15 cellular contexts compared by ENCODE assay signal in genomic region chr5:124457101-124457500, GRCh38.
DNase-seq lines count a peak whose midpoint lies in the region; ATAC-seq and TF ChIP-seq lines count a peak whose summit lies in the region.
"Had no signal": no experiment of that assay in that cellular context is flagged by ENCODE, and none has a peak within 500 bp of the region (broad histone marks: within the 10 kb centered on the region; RNA-seq: fewer than 3 reads in every experiment).

No MANE protein-coding gene starts in this region.

- DNase-seq in NCI-H1417 (lab: John Stamatoyannopoulos, UW): peak in 2 of 3 experiments; percentile 12 to 26
- no peak for DNase-seq in NCI-H1417 treated with DMSO at 0.1 percent for 48 hours (lab: John Stamatoyannopoulos, UW)
- peak; percentile 24 for DNase-seq in NCI-H748 treated with DMSO at 0.1 percent for 48 hours (lab: John Stamatoyannopoulos, UW)
- DNase-seq in glutamatergic neuron: peak; percentile 27
- DNase-seq in NCI-H2029 (lab: John Stamatoyannopoulos, UW): no peak
- DNase-seq in left ventricle myocardium inferior: no peak
- DNase-seq in stimulated activated CD4-positive, alpha-beta T cell treated with anti-CD3 and anti-CD28 coated beads, Interleukin-1b, Interleukin-23, amount 100 ng/mL, for 48 hours: no peak
- DNase-seq: 8988T; CD4-positive, CD25-positive, alpha-beta regulatory T cell; DMS53; NCI-H2107; NCI-H510A had no signal

- H3K9me3 ChIP-seq in left ventricle myocardium inferior (replicated peaks): no peaks in the 10 kb centered on the region
- H3K9me3 ChIP-seq: SJSA1 had no signal

- H3K9me3 Mint-ChIP-seq in glutamatergic neuron (ENCODE audit: unreplicated experiment): peaks cover 1% of the 10 kb centered on the region

- H3K27me3 ChIP-seq in left ventricle myocardium inferior (ENCODE audit: low read depth): no peaks in the 10 kb centered on the region
- H3K27me3 ChIP-seq: SJSA1 had no signal

- no peak overlapping the region for H3K4me3 ChIP-seq in left ventricle myocardium inferior
- H3K4me3 ChIP-seq: SJSA1 had no signal

- no peaks in the 10 kb centered on the region for H3K36me3 ChIP-seq in left ventricle myocardium inferior
- H3K36me3 ChIP-seq: SJSA1 had no signal

- peaks cover 25% of the 10 kb centered on the region for H3K4me1 Mint-ChIP-seq in glutamatergic neuron (ENCODE audit: low read depth, unreplicated experiment)
- H3K4me1 Mint-ChIP-seq: CD4-positive, CD25-positive, alpha-beta regulatory T cell had no signal

- TF ChIP-seq CTCF in glutamatergic neuron (IDR thresholded peaks at IDR 0.05; ENCODE audit: partially characterized antibody, unreplicated experiment) (no peak), left ventricle myocardium inferior (IDR thresholded peaks at IDR 0.05; ENCODE audit: borderline replicate concordance) (no peak)

- peaks cover 22% of the 10 kb centered on the region for H3K4me1 ChIP-seq in left ventricle myocardium inferior

- H3K27ac Mint-ChIP-seq in glutamatergic neuron (ENCODE audit: unreplicated experiment): peak overlapping the region; percentile 89

- H3K4me3 Mint-ChIP-seq in glutamatergic neuron (ENCODE audit: unreplicated experiment): no peak overlapping the region
- H3K4me3 Mint-ChIP-seq: CD4-positive, CD25-positive, alpha-beta regulatory T cell had no signal

- no peak overlapping the region for H3K27ac ChIP-seq in left ventricle myocardium inferior (replicated peaks)
- H3K27ac ChIP-seq: KMS-11 had no signal

- ATAC-seq in GM18867 (IDR thresholded peaks at IDR 0.05; ENCODE audit: unreplicated experiment): no peak

- H3K36me3 Mint-ChIP-seq in glutamatergic neuron (ENCODE audit: unreplicated experiment): no peaks in the 10 kb centered on the region
- H3K36me3 Mint-ChIP-seq: CD4-positive, CD25-positive, alpha-beta regulatory T cell had no signal

- no peaks in the 10 kb centered on the region for H3K27me3 Mint-ChIP-seq in glutamatergic neuron (ENCODE audit: unreplicated experiment)
- H3K27me3 Mint-ChIP-seq: CD4-positive, CD25-positive, alpha-beta regulatory T cell had no signal

- intact Hi-C loops in left ventricle myocardium inferior (cut with micrococcal nuclease): no loop called here

Comparison
In these comparisons a context has a peak if more than half of its experiments do, and no peak if none do; other contexts are left out.
1. DNase-seq: peak in NCI-H1417 (2 of 3), NCI-H748 treated with DMSO at 0.1 percent for 48 hours (single experiment) and glutamatergic neuron (single experiment); none in NCI-H1417 treated with DMSO at 0.1 percent for 48 hours (single experiment), NCI-H2029 (single experiment), left ventricle myocardium inferior (single experiment) and stimulated activated CD4-positive, alpha-beta T cell treated with anti-CD3 and anti-CD28 coated beads, Interleukin-1b, Interleukin-23, amount 100 ng/mL, for 48 hours (single experiment).